9 cellular contexts compared by ENCODE assay signal in the genomic region with DNA sequence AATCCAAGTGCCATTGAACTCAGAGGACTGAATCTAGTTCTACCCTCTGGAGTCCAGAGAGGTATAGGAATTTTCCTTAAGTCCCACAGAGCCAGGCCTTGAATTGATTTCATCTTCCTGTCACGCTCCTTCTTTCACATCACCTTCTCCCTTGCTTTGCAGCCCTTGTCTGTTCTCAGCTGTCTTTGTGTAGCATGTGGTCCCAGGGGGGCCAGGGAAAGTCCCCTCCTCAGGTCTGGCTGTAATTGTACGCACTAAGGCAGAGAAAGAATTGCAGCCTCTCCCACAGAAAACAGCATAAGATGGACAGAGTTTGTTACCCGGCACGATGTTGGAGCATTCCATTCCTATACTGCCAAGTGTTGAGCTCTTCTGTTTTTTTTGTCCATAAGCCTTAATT.
"Had no signal": no experiment of that assay in that cellular context is flagged by ENCODE, and none has a peak within 500 bp of the region (broad histone marks: within the 10 kb centered on the region; RNA-seq: fewer than 3 reads in every experiment).

No MANE protein-coding gene starts in this region.

- H3K4me3 Mint-ChIP-seq: HFFc6 had no signal

- ATAC-seq: HCT116, K562 had no signal

- DNase-seq: GM23248, GOT3, H7, HFFc6, IMR-90, KG1 had no signal

- H3K27ac ChIP-seq: GM23248 had no signal

- H3K9me3 ChIP-seq: HAP-1 had no signal

- H2AFZ ChIP-seq: GM23248 had no signal

- H3K4me1 ChIP-seq: HAP-1 had no signal

- H3K4me3 ChIP-seq: GM23248, HAP-1, K562 had no signal

- H3K36me3 ChIP-seq: HAP-1 had no signal

- H3K27ac Mint-ChIP-seq: HFFc6 had no signal

- H3K9ac ChIP-seq: GM23248 had no signal
